25 cellular contexts compared by ENCODE assay signal in genomic region chr16:53478965-53479364, GRCh38.
"Had no signal": no experiment of that assay in that cellular context is flagged by ENCODE, and none has a peak within 500 bp of the region (broad histone marks: within the 10 kb centered on the region; RNA-seq: fewer than 3 reads in every experiment).

No MANE protein-coding gene starts in this region.

- H3K27me3 ChIP-seq: SJCRH30 had no signal

- H3K27ac ChIP-seq: RWPE1, SJCRH30 had no signal

- ATAC-seq: activated T-cell treated with anti-CD3 and anti-CD28 coated beads, Interleukin-2, amount 50 U/mL, for 72 hours; K562; Panc1 had no signal

- H3K27ac Mint-ChIP-seq: activated CD4-positive, alpha-beta T cell treated with anti-CD3 and anti-CD28 coated beads, Interleukin-2, amount 10 ng/mL, durations not matched to agents 24 days and 14 days had no signal

- H3K4me1 Mint-ChIP-seq: brain had no signal

- H3K27me3 Mint-ChIP-seq: activated CD4-positive, alpha-beta memory T cell treated with anti-CD3 and anti-CD28 coated beads for 36 hours; activated CD4-positive, alpha-beta T cell treated with anti-CD3 and anti-CD28 coated beads, Interleukin-2, amount 10 ng/mL, durations not matched to agents 24 days and 14 days; brain; central memory CD8-positive, alpha-beta T cell had no signal

- H3K4me3 Mint-ChIP-seq: activated CD4-positive, alpha-beta memory T cell treated with anti-CD3 and anti-CD28 coated beads for 36 hours; activated CD4-positive, alpha-beta T cell treated with anti-CD3 and anti-CD28 coated beads, Interleukin-2, amount 10 ng/mL, durations not matched to agents 24 days and 14 days; activated T-cell treated with anti-CD3 and anti-CD28 coated beads, Interleukin-2, amount 50 U/mL, for 72 hours; brain; central memory CD8-positive, alpha-beta T cell had no signal

- H3K4me3 ChIP-seq: K562, SJCRH30 had no signal

- H3K9me3 ChIP-seq: SJCRH30, SK-N-SH had no signal

- DNase-seq: activated CD4-positive, alpha-beta memory T cell treated with anti-CD3 and anti-CD28 coated beads for 36 hours; activated CD4-positive, alpha-beta T cell treated with anti-CD3 and anti-CD28 coated beads, Interleukin-2, amount 10 ng/mL, durations not matched to agents 24 days and 14 days; activated CD4-positive, CD25-positive, alpha-beta regulatory T cell treated with anti-CD3 and anti-CD28 coated beads, Interleukin-2, amount 50 U/mL, for 72 hours; activated CD8-positive, alpha-beta memory T cell treated with anti-CD3 and anti-CD28 coated beads, Interleukin-2, amount 50 U/mL, for 4 hours; activated T-cell treated with anti-CD3 and anti-CD28 coated beads, Interleukin-2, amount 50 U/mL, for 72 hours; amygdala; Karpas-422; MM.1S; NCI-H1105; NCI-H1436; NCI-H1694 treated with DMSO at 0.1 percent for 48 hours; NCI-H2029 treated with DMSO at 0.1 percent for 48 hours; NCI-H345; NCI-H510A; NCI-H526 treated with DMSO at 0.1 percent for 48 hours; NCI-H82; OCI-M1; Right ventricle myocardium superior; SJCRH30; SK-N-SH had no signal

- H3K4me1 ChIP-seq: SJCRH30 had no signal
